Comparison of ENCODE assay signal across 8 cellular contexts in the genomic region with DNA sequence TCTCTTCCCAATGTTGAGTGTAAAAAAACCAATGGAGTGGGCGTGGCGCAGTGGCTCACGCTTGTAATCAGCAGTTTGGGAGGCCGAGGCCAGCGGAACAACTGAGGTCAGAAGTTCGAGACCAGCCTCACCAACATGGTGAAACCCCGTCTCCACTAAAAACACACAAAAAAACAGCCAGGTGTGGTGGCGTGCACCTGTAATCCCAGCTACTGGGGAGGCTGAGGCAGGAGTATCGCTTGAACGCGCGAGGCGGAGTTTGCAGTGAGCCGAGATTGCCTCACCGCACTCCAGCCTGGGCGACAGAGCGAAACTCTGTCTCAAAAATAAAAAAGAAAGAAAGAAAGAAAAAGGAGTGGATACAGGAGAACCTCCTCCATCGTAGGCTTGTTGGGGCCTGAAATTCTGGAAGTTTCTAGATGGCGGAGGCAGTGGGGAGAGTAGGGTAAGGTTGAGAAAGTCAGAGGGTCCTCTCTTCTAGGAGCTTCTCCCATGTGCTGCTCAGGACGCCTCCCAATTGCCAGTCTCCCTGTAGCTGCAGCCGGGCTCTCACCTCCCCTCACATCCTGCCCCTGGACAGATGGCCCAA. TPM values are rescaled to one million over a fixed set of nuclear protein-coding genes. Genes with fewer than 3 reads are reported as not detected.
DNase-seq lines count a peak whose midpoint lies in the region; ATAC-seq lines count a peak whose summit lies in the region.

No MANE protein-coding gene starts in this region.

- peaks cover 1% of the 10 kb centered on the region for H3K27me3 Mint-ChIP-seq in activated T-helper 2 cell treated with anti-CD3 and anti-CD28 coated beads, Interferon-gamma antibody, Interleukin-2, Interleukin-4, amounts not matched to agents 10 μg/mL and 5 μg/mL and 100 μg/mL, durations not matched to agents 14 hours and 24 hours and 36 hours (ENCODE audit: low read depth)

- H3K27ac ChIP-seq in iPS-20b (ENCODE audit: low read length) = peak overlapping the region; percentile 59
- peak overlapping the region; percentile 91 for H3K27ac ChIP-seq in stomach smooth muscle (ENCODE audit: low read length)

- H3K4me3 Mint-ChIP-seq in activated T-helper 2 cell treated with anti-CD3 and anti-CD28 coated beads, Interferon-gamma antibody, Interleukin-2, Interleukin-4, amounts not matched to agents 10 μg/mL and 5 μg/mL and 100 μg/mL, durations not matched to agents 14 hours and 24 hours and 36 hours (ENCODE audit: low read depth) = peak overlapping the region; percentile 83

- H3K36me3 ChIP-seq in iPS-20b (ENCODE audit: insufficient read depth, low read depth, low read length) (peaks cover 14% of the 10 kb centered on the region), stomach smooth muscle (ENCODE audit: control insufficient read depth in 2 of 2, insufficient read depth in 2 of 2, low read length in 2 of 2) (peaks cover 0 to 3% of the 10 kb centered on the region in 2 donors)

- no peak for ATAC-seq in GM18870 (IDR thresholded peaks at IDR 0.05; ENCODE audit: unreplicated experiment)

- peaks cover 17% of the 10 kb centered on the region for H3K36me3 Mint-ChIP-seq in activated T-helper 2 cell treated with anti-CD3 and anti-CD28 coated beads, Interferon-gamma antibody, Interleukin-2, Interleukin-4, amounts not matched to agents 10 μg/mL and 5 μg/mL and 100 μg/mL, durations not matched to agents 14 hours and 24 hours and 36 hours (ENCODE audit: low read depth)

- intact Hi-C loops in activated T-helper 2 cell treated with anti-CD3 and anti-CD28 coated beads, Interferon-gamma antibody, Interleukin-2, Interleukin-4, amounts not matched to agents 10 μg/mL and 5 μg/mL and 100 μg/mL, durations not matched to agents 14 hours and 24 hours and 36 hours (cut with micrococcal nuclease) = loop anchor here (1.0 to 2.0 kb wide), 4 partner anchors 8 to 224 kb away; no protein-coding TSS in a partner anchor

- H3K27me3 ChIP-seq in iPS-20b (ENCODE audit: insufficient read depth, low read length) = no peaks in the 10 kb centered on the region
- H3K27me3 ChIP-seq in stomach smooth muscle (ENCODE audit: control insufficient read depth in 1 of 2, insufficient read depth in 2 of 2, low read length in 2 of 2) = no peaks in the 10 kb centered on the region

- H3K4me1 Mint-ChIP-seq in activated T-helper 2 cell treated with anti-CD3 and anti-CD28 coated beads, Interferon-gamma antibody, Interleukin-2, Interleukin-4, amounts not matched to agents 10 μg/mL and 5 μg/mL and 100 μg/mL, durations not matched to agents 14 hours and 24 hours and 36 hours (ENCODE audit: low read depth) = peaks cover 28% of the 10 kb centered on the region

- H3K9me3 ChIP-seq in iPS-20b (ENCODE audit: insufficient read depth, low read depth, low read length) (no peaks in the 10 kb centered on the region), stomach smooth muscle (ENCODE audit: control insufficient read depth in 2 of 2, low read length in 2 of 2) (no peaks in the 10 kb centered on the region)

- peak overlapping the region; percentile 54 for H3K4me3 ChIP-seq in iPS-20b (ENCODE audit: low read length)
- H3K4me3 ChIP-seq in stomach smooth muscle (ENCODE audit: low read length in 2 of 2) = peak overlapping the region; percentile 69 to 84

- H3K9me3 Mint-ChIP-seq in activated T-helper 2 cell treated with anti-CD3 and anti-CD28 coated beads, Interferon-gamma antibody, Interleukin-2, Interleukin-4, amounts not matched to agents 10 μg/mL and 5 μg/mL and 100 μg/mL, durations not matched to agents 14 hours and 24 hours and 36 hours = no peaks in the 10 kb centered on the region

- DNase-seq in NCI-H82 (lab: John Stamatoyannopoulos, UW) = peak; percentile 59
- DNase-seq in NCI-H82 treated with DMSO at 0.1 percent for 48 hours (lab: John Stamatoyannopoulos, UW; ENCODE audit: unreplicated experiment) = no peak
- no peak for DNase-seq in activated T-helper 2 cell treated with anti-CD3 and anti-CD28 coated beads, Interferon-gamma antibody, Interleukin-2, Interleukin-4, amounts not matched to agents 10 μg/mL and 5 μg/mL and 100 μg/mL, durations not matched to agents 14 hours and 24 hours and 36 hours (ENCODE audit: low spot score)
- no peak for DNase-seq in SK-N-DZ (ENCODE audit: low spot score)
- no peak for DNase-seq in activated CD4-positive, CD25-positive, alpha-beta regulatory T cell treated with anti-CD3 and anti-CD28 coated beads, Interleukin-2, amount 50 U/mL, for 72 hours

- H3K27ac Mint-ChIP-seq in activated T-helper 2 cell treated with anti-CD3 and anti-CD28 coated beads, Interferon-gamma antibody, Interleukin-2, Interleukin-4, amounts not matched to agents 10 μg/mL and 5 μg/mL and 100 μg/mL, durations not matched to agents 14 hours and 24 hours and 36 hours = peak overlapping the region; percentile 95

- H3K4me1 ChIP-seq in iPS-20b (ENCODE audit: insufficient read depth, low read length) (0 out of 2 replicates have a peak, but pooled peaks cover 6% of the 10 kb centered on the region), stomach smooth muscle (ENCODE audit: control insufficient read depth, insufficient read depth, low read length) (peaks cover 16% of the 10 kb centered on the region)

- H3K9ac ChIP-seq in iPS-20b (ENCODE audit: low read depth, low read length) (peak overlapping the region; percentile 69; the same call in 1 of the 2 replicates), stomach smooth muscle (ENCODE audit: low read length in 2 of 2) (peak overlapping the region; percentile 62 to 71)

RNA-seq across cellular contexts. Expression of gene ZNF764, which starts 0.7 kb away (rescaled TPM):
- 14.5 and 14.6 TPM in 2 replicates for total RNA-seq in activated T-helper 2 cell treated with anti-CD3 and anti-CD28 coated beads, Interferon-gamma antibody, Interleukin-2, Interleukin-4, amounts not matched to agents 10 μg/mL and 5 μg/mL and 100 μg/mL, durations not matched to agents 14 hours and 24 hours and 36 hours
- 18.1 and 19.4 TPM in 2 replicates for polyA plus RNA-seq in SK-N-DZ (2014; cell fraction: cytosol; rRNA removed)
- polyA plus RNA-seq in SK-N-DZ (2014; cell fraction: nucleus; rRNA removed) = 13.6 and 21.7 TPM in 2 replicates

RNA-seq across cellular contexts. Expression of gene ZNF688, which starts 12.6 kb away (rescaled TPM):
- total RNA-seq in activated T-helper 2 cell treated with anti-CD3 and anti-CD28 coated beads, Interferon-gamma antibody, Interleukin-2, Interleukin-4, amounts not matched to agents 10 μg/mL and 5 μg/mL and 100 μg/mL, durations not matched to agents 14 hours and 24 hours and 36 hours = 8.7 and 9.2 TPM in 2 replicates
- 13.2 and 13.5 TPM in 2 replicates for polyA plus RNA-seq in SK-N-DZ (2014; cell fraction: cytosol; rRNA removed)
- 18.9 and 19.3 TPM in 2 replicates for polyA plus RNA-seq in SK-N-DZ (2014; cell fraction: nucleus; rRNA removed)

RNA-seq across cellular contexts. Expression of gene ZNF747, which starts 24.2 kb away (rescaled TPM):
- 11.8 and 11.9 TPM in 2 replicates for total RNA-seq in activated T-helper 2 cell treated with anti-CD3 and anti-CD28 coated beads, Interferon-gamma antibody, Interleukin-2, Interleukin-4, amounts not matched to agents 10 μg/mL and 5 μg/mL and 100 μg/mL, durations not matched to agents 14 hours and 24 hours and 36 hours
- 16.9 and 17.1 TPM in 2 replicates for polyA plus RNA-seq in SK-N-DZ (2014; cell fraction: cytosol; rRNA removed)
- polyA plus RNA-seq in SK-N-DZ (2014; cell fraction: nucleus; rRNA removed) = 8.8 and 9.3 TPM in 2 replicates

RNA-seq across cellular contexts. Expression of gene ZNF785, which starts 26.6 kb away (rescaled TPM):
- 18.9 and 22.2 TPM in 2 replicates for total RNA-seq in activated T-helper 2 cell treated with anti-CD3 and anti-CD28 coated beads, Interferon-gamma antibody, Interleukin-2, Interleukin-4, amounts not matched to agents 10 μg/mL and 5 μg/mL and 100 μg/mL, durations not matched to agents 14 hours and 24 hours and 36 hours
- polyA plus RNA-seq in SK-N-DZ (2014; cell fraction: cytosol; rRNA removed) = 8.6 and 15.4 TPM in 2 replicates
- polyA plus RNA-seq in SK-N-DZ (2014; cell fraction: nucleus; rRNA removed) = 12.8 and 18.5 TPM in 2 replicates

RNA-seq across cellular contexts. Expression of gene ZNF768, which starts 32.5 kb away (rescaled TPM):
- total RNA-seq in activated T-helper 2 cell treated with anti-CD3 and anti-CD28 coated beads, Interferon-gamma antibody, Interleukin-2, Interleukin-4, amounts not matched to agents 10 μg/mL and 5 μg/mL and 100 μg/mL, durations not matched to agents 14 hours and 24 hours and 36 hours = 16.9 and 17.1 TPM in 2 replicates
- 70.5 and 90.0 TPM in 2 replicates for polyA plus RNA-seq in SK-N-DZ (2014; cell fraction: cytosol; rRNA removed)
- 52.0 and 65.3 TPM in 2 replicates for polyA plus RNA-seq in SK-N-DZ (2014; cell fraction: nucleus; rRNA removed)
